11 cellular contexts compared by ENCODE assay signal in the genomic region with DNA sequence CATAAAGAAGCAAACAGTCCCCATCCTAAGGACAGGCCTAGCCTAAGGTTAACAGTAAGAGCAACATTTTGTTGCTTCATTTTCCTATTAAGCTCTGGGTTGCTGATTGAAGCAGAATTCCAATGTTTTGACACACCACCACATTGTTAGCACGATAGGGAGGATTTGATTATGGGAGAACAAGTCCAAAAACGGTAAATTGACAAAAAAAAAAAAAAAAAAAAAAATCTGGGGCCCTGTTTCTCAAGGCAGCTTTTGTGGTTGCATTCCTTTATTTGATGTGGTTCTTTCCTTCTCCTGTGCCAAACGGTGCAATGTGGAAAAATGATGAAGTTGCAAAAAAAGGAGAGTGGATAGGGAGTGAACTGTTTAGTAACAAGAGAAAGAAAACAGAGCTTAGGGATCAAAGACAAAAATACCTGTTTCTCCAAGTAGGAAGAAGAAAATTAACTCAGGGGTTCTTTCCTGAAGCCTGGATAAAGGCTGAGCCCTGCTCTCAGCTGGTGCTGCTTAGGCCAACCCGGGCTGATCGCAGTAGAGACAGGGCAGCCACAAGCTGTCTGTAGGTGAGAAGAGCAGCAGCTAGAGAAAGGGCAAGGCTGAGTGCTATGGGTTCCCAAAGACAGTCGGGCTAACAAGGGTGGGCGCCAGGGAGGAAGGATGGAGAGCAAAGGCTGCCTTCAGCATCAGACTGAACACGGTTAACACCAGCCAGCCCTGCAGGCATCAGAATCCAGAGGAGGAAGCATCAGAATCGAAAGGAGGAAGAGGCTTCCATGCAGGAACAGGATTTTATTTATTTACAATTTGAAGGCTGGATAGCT.
DNase-seq lines count a peak whose midpoint lies in the region; ATAC-seq and TF ChIP-seq lines count a peak whose summit lies in the region.
"Had no signal": no experiment of that assay in that cellular context is flagged by ENCODE, and none has a peak within 500 bp of the region (broad histone marks: within the 10 kb centered on the region; RNA-seq: fewer than 3 reads in every experiment).

No MANE protein-coding gene starts in this region.

- TF ChIP-seq POLR2A in body of pancreas (IDR thresholded peaks at IDR 0.05), result no peak

- CTCF ChIA-PET in naive thymus-derived CD4-positive, alpha-beta T cell (lab: Charles Lee), result no interaction called here

- TF ChIP-seq CTCF in right atrium auricular region (IDR thresholded peaks at IDR 0.05), result no peak
- no peak for TF ChIP-seq CTCF in body of pancreas (IDR thresholded peaks at IDR 0.05)

- no peaks in the 10 kb centered on the region for H3K27me3 Mint-ChIP-seq in naive thymus-derived CD4-positive, alpha-beta T cell
- H3K27me3 Mint-ChIP-seq: naive thymus-derived CD8-positive, alpha-beta T cell had no signal

- POLR2A ChIA-PET in naive thymus-derived CD4-positive, alpha-beta T cell (lab: Charles Lee), result no interaction called here

- peak overlapping the region; percentile 54 for H2BK15ac ChIP-seq in mesenchymal stem cell (ENCODE audit: low read depth, poor library complexity, severe bottlenecking)

- peak overlapping the region; percentile 79 to 88 for H3K18ac ChIP-seq in mesenchymal stem cell (ENCODE audit: low read depth in 1 of 2, low read length in 2 of 2)

- peak overlapping the region; percentile 69 for H2BK5ac ChIP-seq in mesenchymal stem cell (ENCODE audit: low read depth, low read length, poor library complexity, severe bottlenecking)

- no peak overlapping the region for H3K23ac ChIP-seq in mesenchymal stem cell (ENCODE audit: low read length in 2 of 2)

- peak overlapping the region; percentile 79 for H2AK5ac ChIP-seq in mesenchymal stem cell (ENCODE audit: low read length, severe bottlenecking)

- no peak for DNase-seq in Right ventricle myocardium inferior (ENCODE audit: missing footprints)
- DNase-seq in right atrium auricular region (ENCODE audit: low spot score), result no peak
- peak in 7 of 61 donors; percentile 7 to 26 (median 12) for DNase-seq in caudate nucleus (lab: John Stamatoyannopoulos, UW)
- peak; percentile 93 for DNase-seq in mesenchymal stem cell
- no peak for DNase-seq in cortex of kidney (lab: John Stamatoyannopoulos, UW)
- DNase-seq in body of pancreas, result no peak
- DNase-seq in naive thymus-derived CD4-positive, alpha-beta T cell, result no peak
- DNase-seq: effector memory CD4-positive, alpha-beta T cell; naive thymus-derived CD8-positive, alpha-beta T cell had no signal

- H3K79me1 ChIP-seq in mesenchymal stem cell (replicated peaks; ENCODE audit: low read length, poor library complexity, severe bottlenecking), result peaks cover 8% of the 10 kb centered on the region

- no peak overlapping the region for H3K27ac ChIP-seq in right atrium auricular region
- H3K27ac ChIP-seq in caudate nucleus (ENCODE audit: low read depth, low read length), result peak overlapping the region; percentile 87
- H3K27ac ChIP-seq in mesenchymal stem cell (ENCODE audit: low read length, poor library complexity, severe bottlenecking), result peak overlapping the region; percentile 84
- H3K27ac ChIP-seq in body of pancreas, result no peak overlapping the region
- H3K27ac ChIP-seq in naive thymus-derived CD4-positive, alpha-beta T cell (ENCODE audit: low read depth, low read length), result no peak overlapping the region
- H3K27ac ChIP-seq: BLaER1 had no signal

- intact Hi-C loops in Right ventricle myocardium inferior (cut with DNase I), result no loop called here
- intact Hi-C loops in body of pancreas (cut with DNase I), result no loop called here
- intact Hi-C loops in naive thymus-derived CD4-positive, alpha-beta T cell (cut with micrococcal nuclease), result no loop called here

- H3K4me1 Mint-ChIP-seq in naive thymus-derived CD4-positive, alpha-beta T cell, result peaks cover 4 to 23% (median 6%) of the 10 kb centered on the region in 7 donors

- H3K4ac ChIP-seq in mesenchymal stem cell (ENCODE audit: low read depth in 1 of 2, low read length in 2 of 2), result peak overlapping the region; percentile 79 to 85

- H4K8ac ChIP-seq in mesenchymal stem cell (ENCODE audit: low read length), result peak overlapping the region; percentile 91

- H3K9me3 Mint-ChIP-seq in naive thymus-derived CD4-positive, alpha-beta T cell, result no peaks in the 10 kb centered on the region
- H3K9me3 Mint-ChIP-seq: naive thymus-derived CD8-positive, alpha-beta T cell had no signal

- peaks cover 0 to 8% of the 10 kb centered on the region in 2 donors for H3K4me1 ChIP-seq in right atrium auricular region
- H3K4me1 ChIP-seq in mesenchymal stem cell (ENCODE audit: control insufficient read depth, insufficient read depth, low read depth, low read length), result peaks cover 10% of the 10 kb centered on the region
- no peaks in the 10 kb centered on the region for H3K4me1 ChIP-seq in body of pancreas
- H3K4me1 ChIP-seq in naive thymus-derived CD4-positive, alpha-beta T cell (ENCODE audit: control insufficient read depth in 2 of 2, insufficient read depth in 2 of 2, low read length in 2 of 2), result no peaks in the 10 kb centered on the region
- H3K4me1 ChIP-seq: BLaER1 had no signal

- no peaks in the 10 kb centered on the region for H3K36me3 ChIP-seq in right atrium auricular region
- peaks cover 0 to 9% of the 10 kb centered on the region in 2 experiments for H3K36me3 ChIP-seq in mesenchymal stem cell (ENCODE audit: control insufficient read depth in 1 of 2, insufficient read depth in 2 of 2, low read depth in 1 of 2, low read length in 2 of 2)
- H3K36me3 ChIP-seq in body of pancreas (replicated peaks in 1 of 2; ENCODE audit: insufficient read depth in 1 of 2, low read depth in 2 of 2), result no peaks in the 10 kb centered on the region
- no peaks in the 10 kb centered on the region for H3K36me3 ChIP-seq in naive thymus-derived CD4-positive, alpha-beta T cell (ENCODE audit: control insufficient read depth in 2 of 3, insufficient read depth in 3 of 3, low read length in 3 of 3)

- peak overlapping the region; percentile 83 for H2BK120ac ChIP-seq in mesenchymal stem cell (ENCODE audit: low read depth, low read length)

- H3K27me3 ChIP-seq in right atrium auricular region (no peaks in the 10 kb centered on the region), mesenchymal stem cell (ENCODE audit: control insufficient read depth in 1 of 2, insufficient read depth in 1 of 2, low read length in 2 of 2) (no peaks in the 10 kb centered on the region), body of pancreas (no peaks in the 10 kb centered on the region)
- no peaks in the 10 kb centered on the region for H3K27me3 ChIP-seq in naive thymus-derived CD4-positive, alpha-beta T cell (ENCODE audit: control insufficient read depth in 2 of 2, insufficient read depth in 2 of 2, low read length in 2 of 2)
- H3K27me3 ChIP-seq: BLaER1 had no signal

- 66% methylated on average over 9 of the region's 9 CpGs for WGBS in mesenchymal stem cell
- WGBS in body of pancreas, 2 donors, result 75 to 87% methylated on average over 9 of the region's 9 CpGs

- no peak overlapping the region for H2AFZ ChIP-seq in mesenchymal stem cell (ENCODE audit: low read depth, low read length)

- H2BK12ac ChIP-seq in mesenchymal stem cell (ENCODE audit: low read length in 2 of 2), result peak overlapping the region; percentile 81 to 94

- peak overlapping the region in 1 of 2 experiments; percentile 97 for H3K14ac ChIP-seq in mesenchymal stem cell (ENCODE audit: low read length in 2 of 2)

- ATAC-seq in Right ventricle myocardium inferior (peak; percentile 32), GM21390 (IDR thresholded peaks at IDR 0.05; ENCODE audit: unreplicated experiment) (no peak), body of pancreas (no peak)
- no peak for ATAC-seq in naive thymus-derived CD4-positive, alpha-beta T cell
- ATAC-seq: naive thymus-derived CD8-positive, alpha-beta T cell had no signal

- peak overlapping the region; percentile 96 for H4K91ac ChIP-seq in mesenchymal stem cell (ENCODE audit: low read length)

- no peak overlapping the region for H3K4me2 ChIP-seq in mesenchymal stem cell (ENCODE audit: low read length, poor library complexity, severe bottlenecking)
- H3K4me2 ChIP-seq: BLaER1 had no signal

- H3K9me3 ChIP-seq in right atrium auricular region (no peaks in the 10 kb centered on the region), mesenchymal stem cell (ENCODE audit: control insufficient read depth, low read length) (no peaks in the 10 kb centered on the region), body of pancreas (no peaks in the 10 kb centered on the region)
- no peaks in the 10 kb centered on the region for H3K9me3 ChIP-seq in naive thymus-derived CD4-positive, alpha-beta T cell (ENCODE audit: control insufficient read depth in 2 of 3, low read length in 3 of 3)
- H3K9me3 ChIP-seq: BLaER1 had no signal

- H3K36me3 Mint-ChIP-seq in naive thymus-derived CD4-positive, alpha-beta T cell, result peaks cover 3 to 21% (median 11%) of the 10 kb centered on the region in 5 donors

- H3K27ac Mint-ChIP-seq in naive thymus-derived CD4-positive, alpha-beta T cell, result peak overlapping the region in 1 of 9 donors; percentile 75

- H3K4me3 ChIP-seq in right atrium auricular region, result no peak overlapping the region
- H3K4me3 ChIP-seq in mesenchymal stem cell (ENCODE audit: insufficient read depth in 1 of 2, low read depth in 1 of 2, low read length in 2 of 2), result peak overlapping the region; percentile 14 to 30
- H3K4me3 ChIP-seq in body of pancreas, result no peak overlapping the region
- no peak overlapping the region for H3K4me3 ChIP-seq in naive thymus-derived CD4-positive, alpha-beta T cell (ENCODE audit: low read length)
- H3K4me3 ChIP-seq: BLaER1 had no signal

- H3K4me3 Mint-ChIP-seq in naive thymus-derived CD4-positive, alpha-beta T cell, result no peak overlapping the region
- H3K4me3 Mint-ChIP-seq: naive thymus-derived CD8-positive, alpha-beta T cell had no signal

- H3K9ac ChIP-seq in mesenchymal stem cell (ENCODE audit: low read length), result peak overlapping the region; percentile 82
- H3K9ac ChIP-seq: BLaER1 had no signal

Comparison
In these comparisons a context has a peak if more than half of its experiments do, and no peak if none do; other contexts are left out.
1. H3K27ac ChIP-seq: peak in caudate nucleus (single experiment) and mesenchymal stem cell (single experiment); none in right atrium auricular region (0 of 2), body of pancreas (0 of 4) and naive thymus-derived CD4-positive, alpha-beta T cell (single experiment).
2. H3K4me3 ChIP-seq: peak in mesenchymal stem cell (2 of 2); none in right atrium auricular region (0 of 2), body of pancreas (0 of 2) and naive thymus-derived CD4-positive, alpha-beta T cell (single experiment).